In genomic region chr12:98235301-98235700, GRCh38 we compare ENCODE assay signal across 34 cellular contexts.
"Had no signal": no experiment of that assay in that cellular context is flagged by ENCODE, and none has a peak within 500 bp of the region (broad histone marks: within the 10 kb centered on the region; RNA-seq: fewer than 3 reads in every experiment).

No MANE protein-coding gene starts in this region.

- H3K27me3 ChIP-seq: MG63 had no signal

- H3K27ac ChIP-seq: KMS-11 had no signal

- H3K36me3 ChIP-seq: MG63 had no signal

- H3K9me3 ChIP-seq: MG63 had no signal

- H3K4me3 ChIP-seq: MG63 had no signal

- H3K9ac ChIP-seq: KMS-11 had no signal

- DNase-seq: Karpas-422, Kasumi-1, MG63, MM.1S, MV-4-11, NCI-H1048, NCI-H1092, NCI-H1092 treated with DMSO at 0.1 percent for 48 hours, NCI-H1105, NCI-H1105 treated with DMSO at 0.1 percent for 48 hours, NCI-H1417, NCI-H1417 treated with DMSO at 0.1 percent for 48 hours, NCI-H1436, NCI-H1436 treated with DMSO at 0.1 percent for 48 hours, NCI-H146, NCI-H1694, NCI-H1694 treated with DMSO at 0.1 percent for 48 hours, NCI-H187, NCI-H187 treated with DMSO at 0.1 percent for 48 hours, NCI-H1930, NCI-H2029, NCI-H2029 treated with DMSO at 0.1 percent for 48 hours, NCI-H2081, NCI-H2081 treated with DMSO at 0.1 percent for 48 hours, NCI-H2107, NCI-H2171, NCI-H2171 treated with DMSO at 0.1 percent for 48 hours, NCI-H2227 treated with DMSO at 0.1 percent for 48 hours, NCI-H226, NCI-H345, NCI-H446, NCI-H446 treated with DMSO at 0.1 percent for 48 hours, NCI-H510A had no signal

- H3K4me2 ChIP-seq: KMS-11 had no signal
